ENCODE assay signal across 14 cellular contexts in the genomic region with DNA sequence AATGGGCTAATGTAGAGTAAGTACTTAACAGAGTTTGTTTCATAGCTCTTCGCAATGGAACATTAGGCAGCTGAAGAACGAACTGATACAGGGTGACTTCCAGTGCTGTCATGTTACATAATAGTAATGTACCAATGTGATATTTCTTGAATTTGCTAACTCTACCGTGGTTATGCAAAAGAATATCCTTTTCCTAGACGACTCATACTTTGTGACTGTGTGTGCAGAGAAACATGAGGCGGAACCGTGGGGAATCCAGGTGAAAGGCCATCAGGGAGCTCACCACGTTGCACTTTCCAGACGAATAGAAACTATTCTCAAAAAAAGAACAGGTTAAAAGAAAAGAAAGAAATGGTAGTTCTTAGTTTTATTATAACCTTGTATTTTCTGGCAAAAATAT. TPM values are rescaled to one million over a fixed set of nuclear protein-coding genes. Genes with fewer than 3 reads are reported as not detected.
DNase-seq lines count a peak whose midpoint lies in the region; TF ChIP-seq lines count a peak whose summit lies in the region.
"Had no signal": no experiment of that assay in that cellular context is flagged by ENCODE, and none has a peak within 500 bp of the region (broad histone marks: within the 10 kb centered on the region; RNA-seq: fewer than 3 reads in every experiment).

No MANE protein-coding gene starts in this region.

- TF ChIP-seq CTCF in MM.1S (IDR thresholded peaks at IDR 0.05; ENCODE audit: low read length), result no peak
- TF ChIP-seq CTCF in spleen (IDR thresholded peaks at IDR 0.05 in 8 of 11, conservative IDR thresholded peaks at IDR 0.05 in 3 of 11), result no peak
- TF ChIP-seq CTCF in endothelial cell (IDR thresholded peaks at IDR 0.05; ENCODE audit: unreplicated experiment), result no peak

- no peak overlapping the region for H3K4me3 Mint-ChIP-seq in endothelial cell (ENCODE audit: unreplicated experiment)
- H3K4me3 Mint-ChIP-seq: activated CD4-positive, alpha-beta T cell treated with anti-CD3 and anti-CD28 coated beads, Interleukin-2, amount 10 ng/mL, durations not matched to agents 24 days and 14 days; CD14-positive monocyte; GM23338 had no signal

- H3K4me1 Mint-ChIP-seq in endothelial cell (ENCODE audit: unreplicated experiment), result peaks cover 6% of the 10 kb centered on the region
- H3K4me1 Mint-ChIP-seq: GM23338 had no signal

- 60 to 73% (median 68%) methylated on average over 8 of the region's 8 CpGs for WGBS in spleen, 5 donors

- no peaks in the 10 kb centered on the region for H3F3A ChIP-seq in MM.1S (ENCODE audit: insufficient read depth, low read length)

- H3K4me1 ChIP-seq in adipocyte (ENCODE audit: control insufficient read depth, insufficient read depth, low read length), result peaks cover 14% of the 10 kb centered on the region
- H3K4me1 ChIP-seq in MM.1S (ENCODE audit: low read length), result no peaks in the 10 kb centered on the region
- peaks cover 0 to 13% (median 6%) of the 10 kb centered on the region in 6 donors for H3K4me1 ChIP-seq in spleen

- H3K9me3 Mint-ChIP-seq in endothelial cell (ENCODE audit: unreplicated experiment), result no peaks in the 10 kb centered on the region
- H3K9me3 Mint-ChIP-seq: activated CD4-positive, alpha-beta T cell treated with anti-CD3 and anti-CD28 coated beads, Interleukin-2, amount 10 ng/mL, durations not matched to agents 24 days and 14 days; GM23338 had no signal

- intact Hi-C loops in spleen (cut with DNase I; ENCODE audit: low total_unique reads), result no loop called here

- H3K27me3 ChIP-seq in adipocyte (replicated peaks; ENCODE audit: control insufficient read depth, insufficient read depth, low read length) (no peaks in the 10 kb centered on the region), MM.1S (replicated peaks; ENCODE audit: insufficient read depth, low read length) (no peaks in the 10 kb centered on the region), spleen (replicated peaks in 1 of 7) (no peaks in the 10 kb centered on the region)

- H3K9me3 ChIP-seq in adipocyte (ENCODE audit: control insufficient read depth, low read length) (no peaks in the 10 kb centered on the region), MM.1S (replicated peaks; ENCODE audit: insufficient read depth, low read length) (no peaks in the 10 kb centered on the region), spleen (no peaks in the 10 kb centered on the region)

- H3K79me2 ChIP-seq in MM.1S (ENCODE audit: low read length), result peaks cover 15% of the 10 kb centered on the region

- no peaks in the 10 kb centered on the region; the same call in 1 of the 2 replicates for H4K20me1 ChIP-seq in MM.1S (ENCODE audit: insufficient read depth, low read length)

- H3K27ac ChIP-seq in MM.1S (ENCODE audit: low read length) (no peak overlapping the region), spleen (peak overlapping the region in 2 of 8 donors; percentile 25 to 28)

- no peak overlapping the region for H3K4me2 ChIP-seq in MM.1S (ENCODE audit: low read depth, low read length)
- H3K4me2 ChIP-seq: GM23338 had no signal

- peak; percentile 23 for DNase-seq in HCEC 1CT
- no peak for DNase-seq in adipocyte (ENCODE audit: low read depth)
- peak; percentile 51 for DNase-seq in fibroblast of gingiva (ENCODE audit: low read depth)
- peak; percentile 55 for DNase-seq in renal cortical epithelial cell (ENCODE audit: low read depth)
- no peak for DNase-seq in NCI-H774 (lab: John Stamatoyannopoulos, UW)
- DNase-seq in MM.1S, result no peak
- no peak for DNase-seq in spleen
- no peak for DNase-seq in endothelial cell (ENCODE audit: low spot score)
- DNase-seq: activated CD4-positive, alpha-beta T cell treated with anti-CD3 and anti-CD28 coated beads, Interleukin-2, amount 10 ng/mL, durations not matched to agents 24 days and 14 days; NCI-H1092; NCI-H446 treated with DMSO at 0.1 percent for 48 hours; stimulated activated naive CD8-positive, alpha-beta T cell treated with anti-CD3 and anti-CD28 coated beads, Interleukin-15, Interleukin-2, amounts not matched to agents 100 U/mL and 50 U/mL, for 24 hours had no signal

- H3K27ac Mint-ChIP-seq in endothelial cell (ENCODE audit: unreplicated experiment), result no peak overlapping the region
- H3K27ac Mint-ChIP-seq: activated CD4-positive, alpha-beta T cell treated with anti-CD3 and anti-CD28 coated beads, Interleukin-2, amount 10 ng/mL, durations not matched to agents 24 days and 14 days; GM23338 had no signal

- H3K4me3 ChIP-seq in adipocyte (ENCODE audit: low read length), result no peak overlapping the region
- H3K4me3 ChIP-seq in MM.1S (ENCODE audit: low read length), result no peak overlapping the region
- H3K4me3 ChIP-seq in spleen, result no peak overlapping the region
- H3K4me3 ChIP-seq: GM23338 had no signal

- peaks cover 39% of the 10 kb centered on the region for H3K36me3 Mint-ChIP-seq in endothelial cell (ENCODE audit: low read depth, unreplicated experiment)

- peak overlapping the region; percentile 18 for H3K9ac ChIP-seq in adipocyte (ENCODE audit: low read length)
- no peak overlapping the region for H3K9ac ChIP-seq in MM.1S (ENCODE audit: low read length)

- H3K36me3 ChIP-seq in adipocyte (ENCODE audit: control insufficient read depth, insufficient read depth, low read length, severe bottlenecking), result peaks cover 61% of the 10 kb centered on the region
- H3K36me3 ChIP-seq in MM.1S (replicated peaks; ENCODE audit: insufficient read depth, low read length), result peaks cover 27% of the 10 kb centered on the region
- peaks cover 9 to 78% (median 66%) of the 10 kb centered on the region in 6 donors for H3K36me3 ChIP-seq in spleen

- no peaks in the 10 kb centered on the region for H3K27me3 Mint-ChIP-seq in endothelial cell (ENCODE audit: unreplicated experiment)
- H3K27me3 Mint-ChIP-seq: activated CD4-positive, alpha-beta T cell treated with anti-CD3 and anti-CD28 coated beads, Interleukin-2, amount 10 ng/mL, durations not matched to agents 24 days and 14 days had no signal

- no peak for TF ChIP-seq POLR2A in spleen (IDR thresholded peaks at IDR 0.05)

- H3K9me2 ChIP-seq in MM.1S (replicated peaks; ENCODE audit: insufficient read depth, low read length), result no peaks in the 10 kb centered on the region

- no peak overlapping the region for H2AFZ ChIP-seq in MM.1S (ENCODE audit: low read length)
- H2AFZ ChIP-seq: GM23338 had no signal

RNA-seq across cellular contexts. Expression of a gene that starts 13.2 kb away (rescaled TPM):
- 9.9 and 23.4 TPM in 2 replicates for total RNA-seq in renal cortical epithelial cell
- total RNA-seq in spleen, result 10 to 100 TPM; 39.1 to 44.7 (median 39.7) TPM
- 10 to 100 TPM; 35.1 to 48.8 (median 46.1) TPM for polyA plus RNA-seq in spleen
- 46.8 TPM for total RNA-seq in endothelial cell (ENCODE audit: unreplicated experiment)

RNA-seq across cellular contexts. Expression of a gene that starts 15.2 kb away (rescaled TPM):
- 109 and 186 TPM in 2 replicates for total RNA-seq in renal cortical epithelial cell
- 10 to 100 TPM in 6 of 7 donors, 1 to 10 TPM in 1; 9.2 to 70.6 (median 24.0) TPM for total RNA-seq in spleen
- 10 to 100 TPM; 13.0 to 25.6 (median 13.4) TPM for polyA plus RNA-seq in spleen
- total RNA-seq in endothelial cell (ENCODE audit: unreplicated experiment), result 29.1 TPM

RNA-seq across cellular contexts. Expression of a gene that starts 20.6 kb away (rescaled TPM):
- total RNA-seq in renal cortical epithelial cell, result 19.8 and 36.5 TPM in 2 replicates
- 100 to 1,000 TPM in 1 of 7 donors, 10 to 100 TPM in 6; 57.4 to 109 (median 74.6) TPM for total RNA-seq in spleen
- 10 to 100 TPM; 13.7 to 33.9 (median 18.9) TPM for polyA plus RNA-seq in spleen
- total RNA-seq in endothelial cell (ENCODE audit: unreplicated experiment), result 35.3 TPM

Comparison
In these comparisons a context has a peak if more than half of its experiments do, and no peak if none do; other contexts are left out.
1. DNase-seq: peak in HCEC 1CT (single experiment), fibroblast of gingiva (single experiment) and renal cortical epithelial cell (single experiment); none in adipocyte (single experiment), NCI-H774 (single experiment), MM.1S (single experiment), spleen (single experiment) and endothelial cell (single experiment).